In the genomic region with DNA sequence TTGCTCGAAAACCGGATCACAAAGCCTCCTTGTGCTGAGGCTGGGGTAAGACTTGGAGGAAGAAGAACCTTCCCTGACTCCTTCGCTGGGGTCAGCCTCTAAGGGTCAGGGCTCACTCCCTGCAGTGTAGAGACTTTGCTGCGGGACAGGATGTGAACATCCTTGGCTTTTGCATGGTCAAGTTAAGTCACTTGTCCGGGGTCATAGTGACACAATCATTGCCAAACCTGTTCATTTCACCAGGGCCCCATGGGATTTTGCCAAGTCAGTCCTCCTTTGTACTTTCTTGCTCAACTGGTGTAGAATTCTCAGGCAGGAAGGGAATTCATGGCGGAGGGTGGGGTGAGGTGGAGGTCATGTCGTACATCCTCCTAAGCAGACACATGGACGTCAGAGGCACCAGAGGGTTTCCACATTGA, we compare ENCODE assay signal across 21 cellular contexts. TPM values are rescaled to one million over a fixed set of nuclear protein-coding genes. Genes with fewer than 3 reads are reported as not detected.
"Had no signal": no experiment of that assay in that cellular context is flagged by ENCODE, and none has a peak within 500 bp of the region (broad histone marks: within the 10 kb centered on the region; RNA-seq: fewer than 3 reads in every experiment).

No MANE protein-coding gene starts in this region.

- H3K36me3 ChIP-seq: left ventricle myocardium inferior, thoracic aorta had no signal

- ATAC-seq: activated T-helper 17 cell treated with anti-CD3 and anti-CD28 coated beads, Interleukin-2, amount 50 U/mL, for 72 hours; naive thymus-derived CD8-positive, alpha-beta T cell; stimulated activated naive B cell treated with anti-CD40 and anti-IgM and Interleukin-4, amounts not matched to agents 10 μg/mL and 1 μg/mL and 100 μg/mL, for 72 hours; WTC11 had no signal

- DNase-seq: activated CD4-positive, alpha-beta memory T cell treated with anti-CD3 and anti-CD28 coated beads for 36 hours; activated CD4-positive, alpha-beta T cell treated with anti-CD3 and anti-CD28 coated beads for 4 hours; activated naive CD4-positive, alpha-beta T cell; activated naive CD8-positive, alpha-beta T cell treated with anti-CD3 and anti-CD28 coated beads for 36 hours; caudate nucleus; endodermal cell; foreskin melanocyte; left ventricle myocardium inferior; mesendoderm; naive thymus-derived CD8-positive, alpha-beta T cell; stimulated activated naive B cell treated with anti-CD40 and anti-IgM and Interleukin-4, amounts not matched to agents 10 μg/mL and 1 μg/mL and 100 μg/mL, for 72 hours had no signal

- H3K4me1 ChIP-seq: left ventricle myocardium inferior, parathyroid adenoma had no signal

- H3K9me3 ChIP-seq: left ventricle myocardium inferior, thoracic aorta had no signal

- H3K4me3 ChIP-seq: left ventricle myocardium inferior, thoracic aorta had no signal

- H3K27ac ChIP-seq: epithelial cell of prostate, left ventricle myocardium inferior, parathyroid adenoma, thoracic aorta had no signal

RNA-seq across cellular contexts. Expression of a gene that starts 24.7 kb away (rescaled TPM):
- total RNA-seq: activated naive CD8-positive, alpha-beta T cell treated with anti-CD3 and anti-CD28 coated beads for 36 hours; endodermal cell; fibroblast of lung; naive thymus-derived CD8-positive, alpha-beta T cell; WTC11 had no signal
- polyA plus RNA-seq: fibroblast of lung; keratinocyte; naive thymus-derived CD8-positive, alpha-beta T cell had no signal

RNA-seq across cellular contexts. Expression of a gene that starts 26.4 kb away (rescaled TPM):
- total RNA-seq: activated naive CD8-positive, alpha-beta T cell treated with anti-CD3 and anti-CD28 coated beads for 36 hours; activated T-helper 17 cell treated with anti-CD3 and anti-CD28 coated beads, Interleukin-2, amount 50 U/mL, for 72 hours; endodermal cell; fibroblast of lung; left ventricle myocardium inferior; mucosa of gallbladder; naive thymus-derived CD8-positive, alpha-beta T cell; T-helper 2 cell treated with Interferon-gamma antibody and Interleukin-4, amounts not matched to agents 100 ng/mL and 5 ng/mL, for 36 hours; thoracic aorta; ureter; WTC11 had no signal
- polyA plus RNA-seq: fibroblast of lung; keratinocyte; naive thymus-derived CD8-positive, alpha-beta T cell had no signal
